In genomic region chr9:17799383-17799782, GRCh38 we compare ENCODE assay signal across 23 cellular contexts.
DNase-seq lines count a peak whose midpoint lies in the region; ATAC-seq and TF ChIP-seq lines count a peak whose summit lies in the region.
"Had no signal": no experiment of that assay in that cellular context is flagged by ENCODE, and none has a peak within 500 bp of the region (broad histone marks: within the 10 kb centered on the region; RNA-seq: fewer than 3 reads in every experiment).

No MANE protein-coding gene starts in this region.

- no peak for ATAC-seq in HG02981 (IDR thresholded peaks at IDR 0.05; ENCODE audit: unreplicated experiment)
- ATAC-seq: A549; activated CD4-positive, CD25-positive, alpha-beta regulatory T cell treated with anti-CD3 and anti-CD28 coated beads, Interleukin-2, amount 50 U/mL, for 24 hours; activated naive CD4-positive, alpha-beta T cell treated with anti-CD3 and anti-CD28 coated beads, Interleukin-2, amount 50 U/mL, for 72 hours; HepG2 had no signal

- TF ChIP-seq CTCF in brain microvascular endothelial cell (IDR thresholded peaks at IDR 0.05; ENCODE audit: low read depth, low read length, missing control alignments) (no peak), uterus (IDR thresholded peaks at IDR 0.05) (no peak), right atrium auricular region (IDR thresholded peaks at IDR 0.05) (no peak)

- H3K4me1 ChIP-seq in uterus (peaks cover 0 to 4% of the 10 kb centered on the region in 2 donors), right atrium auricular region (no peaks in the 10 kb centered on the region)
- H3K4me1 ChIP-seq: A549, esophagus muscularis mucosa, prostate gland, SJCRH30, tibial artery had no signal

- intact Hi-C loops in uterus (cut with DNase I; ENCODE audit: low total_unique reads) = no loop called here

- DNase-seq in A172 (ENCODE audit: low spot score) = peak; percentile 55
- peak; percentile 45 for DNase-seq in LHCN-M2 (ENCODE audit: low read depth)
- DNase-seq in brain microvascular endothelial cell = peak; percentile 20
- DNase-seq in foreskin melanocyte = peak; percentile 87
- DNase-seq in uterus = no peak
- no peak for DNase-seq in NOMO-1 (lab: John Stamatoyannopoulos, UW; ENCODE audit: unreplicated experiment in 2 of 2)
- no peak for DNase-seq in right atrium auricular region (ENCODE audit: low spot score)
- DNase-seq: activated T-cell treated with anti-CD3 and anti-CD28 coated beads, Interleukin-2, amount 50 U/mL, for 48 hours; C1 segment of cervical spinal cord; NCI-H1930; NCI-H524 treated with DMSO at 0.1 percent for 48 hours; SJCRH30; stimulated activated CD4-positive, alpha-beta T cell treated with anti-CD3 and anti-CD28 coated beads, Interleukin-12 subunit alpha, Interleukin-12 subunit beta, amount 100 ng/mL, for 4 hours; tibial artery had no signal

- H3K4me3 ChIP-seq in brain microvascular endothelial cell (ENCODE audit: low read depth, low read length) = no peak overlapping the region
- no peak overlapping the region for H3K4me3 ChIP-seq in uterus
- no peak overlapping the region for H3K4me3 ChIP-seq in right atrium auricular region
- H3K4me3 ChIP-seq: A549, cardiac muscle cell, esophagus muscularis mucosa, hepatocyte, prostate gland, SJCRH30, tibial artery had no signal

- no peaks in the 10 kb centered on the region for H3K27me3 ChIP-seq in brain microvascular endothelial cell (replicated peaks)
- no peaks in the 10 kb centered on the region for H3K27me3 ChIP-seq in uterus
- no peaks in the 10 kb centered on the region for H3K27me3 ChIP-seq in right atrium auricular region
- H3K27me3 ChIP-seq: esophagus muscularis mucosa, hepatocyte, SJCRH30, tibial artery had no signal

- H3K36me3 ChIP-seq in brain microvascular endothelial cell (replicated peaks) (no peaks in the 10 kb centered on the region), uterus (no peaks in the 10 kb centered on the region), right atrium auricular region (no peaks in the 10 kb centered on the region)
- H3K36me3 ChIP-seq: cardiac muscle cell, prostate gland, SJCRH30, tibial artery had no signal

- no peak for TF ChIP-seq POLR2A in uterus (IDR thresholded peaks at IDR 0.05)

- in situ Hi-C loops in brain microvascular endothelial cell (cut with HindIII; ENCODE audit: low pct_ligation_motif_present, low sequenced_read_pairs) = loop anchor here (25.0 kb wide), 1 partner anchor 212 kb away; the partner anchor contains the start of gene SH3GL2

- no peak overlapping the region for H3K27ac ChIP-seq in brain microvascular endothelial cell
- H3K27ac ChIP-seq in uterus = no peak overlapping the region
- no peak overlapping the region for H3K27ac ChIP-seq in right atrium auricular region
- H3K27ac ChIP-seq: A549, cardiac muscle cell, esophagus muscularis mucosa, hepatocyte, prostate gland, SJCRH30, tibial artery had no signal

- no peaks in the 10 kb centered on the region for H3K9me3 ChIP-seq in uterus
- no peaks in the 10 kb centered on the region for H3K9me3 ChIP-seq in right atrium auricular region
- H3K9me3 ChIP-seq: A549, esophagus muscularis mucosa, prostate gland, SJCRH30, tibial artery had no signal

Comparison
In these comparisons a context has a peak if more than half of its experiments do, and no peak if none do; other contexts are left out.
1. DNase-seq: peak in A172 (single experiment), LHCN-M2 (single experiment), brain microvascular endothelial cell (single experiment) and foreskin melanocyte (single experiment); none in uterus (0 of 2), NOMO-1 (0 of 2) and right atrium auricular region (single experiment).